ENCODE assay signal across 8 cellular contexts in the genomic region with DNA sequence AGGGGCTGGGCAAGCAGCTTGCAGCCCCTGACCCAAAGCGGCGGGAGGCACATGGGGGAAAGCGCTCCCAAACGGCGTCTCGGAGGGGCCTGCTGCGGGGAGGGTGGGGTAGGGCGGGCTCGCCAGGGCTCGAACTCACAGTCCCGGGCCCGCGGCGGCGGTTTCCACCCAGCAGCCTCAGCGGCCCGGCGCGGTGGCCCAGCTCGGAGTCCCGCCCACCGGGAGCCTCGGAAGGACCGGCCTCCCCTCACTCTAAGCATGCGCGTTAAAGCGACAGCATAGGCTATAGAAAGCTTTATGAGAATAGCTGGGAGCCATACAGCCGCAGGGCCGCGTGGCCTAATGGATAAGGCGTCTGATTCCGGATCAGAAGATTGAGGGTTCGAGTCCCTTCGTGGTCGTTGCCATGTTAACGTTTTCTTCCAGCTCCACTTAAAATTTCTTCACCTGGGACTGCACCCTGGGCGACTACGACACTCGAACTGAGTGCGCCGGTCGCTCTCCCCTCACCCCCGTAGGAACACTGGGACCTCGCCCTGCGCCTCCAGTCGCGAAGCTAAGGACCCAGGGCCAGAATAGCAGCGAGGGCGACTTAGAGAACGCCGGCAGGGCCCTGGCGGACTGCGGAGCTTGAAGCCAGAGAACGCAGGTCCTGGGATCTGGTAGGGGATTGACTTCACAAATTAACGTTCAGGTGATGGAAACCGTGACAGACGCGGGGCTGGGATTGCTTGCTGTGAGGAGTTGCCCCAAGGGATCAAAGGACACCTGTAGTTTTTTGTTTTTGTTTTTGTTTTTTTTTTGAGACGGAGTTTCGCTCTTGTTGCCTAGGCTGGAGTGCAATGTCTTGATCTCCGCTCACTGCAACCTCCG. TPM values are rescaled to one million over a fixed set of nuclear protein-coding genes. Genes with fewer than 3 reads are reported as not detected.
DNase-seq lines count a peak whose midpoint lies in the region; ATAC-seq and TF ChIP-seq lines count a peak whose summit lies in the region.

No MANE protein-coding gene starts in this region.

- TF ChIP-seq POLR2A in prostate gland (IDR thresholded peaks at IDR 0.05), result peak; percentile 38

- peak; percentile 64 for ATAC-seq in HG02852 (IDR thresholded peaks at IDR 0.05; ENCODE audit: unreplicated experiment)
- ATAC-seq in T-cell (replicated peaks in 1 of 4), result peak; percentile 84 to 88 (median 88)

- POLR2A ChIA-PET in T-cell (lab: Charles Lee), result interaction anchor here in 1 of 2 donors (1.1 kb wide), 1 partner anchor 15 kb away, joined by 5 read pairs; a partner anchor contains a TSS

- TF ChIP-seq CTCF in GM13976 (IDR thresholded peaks at IDR 0.05; ENCODE audit: borderline replicate concordance, control extremely low read depth, extremely low read depth, insufficient read depth, missing control alignments) (no peak), left ventricle myocardium inferior (IDR thresholded peaks at IDR 0.05; ENCODE audit: borderline replicate concordance) (no peak), prostate gland (IDR thresholded peaks at IDR 0.05) (peak in 1 of 4 experiments; percentile 3)

- peak overlapping the region; percentile 71 for H3K4me3 ChIP-seq in left ventricle myocardium inferior
- H3K4me3 ChIP-seq in prostate gland, result peak overlapping the region; percentile 58 to 65

- H3K27me3 ChIP-seq in left ventricle myocardium inferior (ENCODE audit: low read depth), result no peaks in the 10 kb centered on the region
- no peaks in the 10 kb centered on the region for H3K27me3 ChIP-seq in prostate gland (replicated peaks; ENCODE audit: insufficient read depth)

- CTCF ChIA-PET in T-cell (lab: Charles Lee), result interaction anchor here in 1 of 2 donors (0.6 to 1.8 kb wide), 12 partner anchors 8 to 292 kb away, joined by 3 to 14 read pairs (median 4); a partner anchor contains a TSS

- H3K36me3 ChIP-seq in left ventricle myocardium inferior (no peaks in the 10 kb centered on the region), prostate gland (no peaks in the 10 kb centered on the region)

- no peaks in the 10 kb centered on the region for H3K36me3 Mint-ChIP-seq in T-cell

- in situ Hi-C loops in GM13976 (cut with MboI; ENCODE audit: low sequenced_read_pairs, unreplicated experiment), result no loop called here

- H3K27ac Mint-ChIP-seq in T-cell, result peak overlapping the region; percentile 87 to 90

- H3K4me3 Mint-ChIP-seq in T-cell, result peak overlapping the region; percentile 85 to 93 (median 86)

- H3K9me3 ChIP-seq in left ventricle myocardium inferior (replicated peaks), result peaks cover 14% of the 10 kb centered on the region
- H3K9me3 ChIP-seq in prostate gland, result no peaks in the 10 kb centered on the region

- DNase-seq in GM13976 (ENCODE audit: low spot score) (peak; percentile 98), NCI-H1436 treated with DMSO at 0.1 percent for 48 hours (lab: John Stamatoyannopoulos, UW) (peak; percentile 74), T-cell (peak; percentile 88 to 100 (median 94)), amniotic epithelial cell (ENCODE audit: low read depth) (peak; percentile 88), left ventricle myocardium inferior (peak; percentile 95), prostate gland (ENCODE audit: low spot score) (peak; percentile 96), ureter (ENCODE audit: low spot score) (peak; percentile 98)

- H3K4me1 ChIP-seq in left ventricle myocardium inferior (peaks cover 36% of the 10 kb centered on the region), prostate gland (replicated peaks) (peaks cover 6% of the 10 kb centered on the region)

- H3K4me1 Mint-ChIP-seq in T-cell, result peaks cover 20 to 27% (median 22%) of the 10 kb centered on the region in 3 donors

- H3K27me3 Mint-ChIP-seq in T-cell, result peaks cover 0 to 5% of the 10 kb centered on the region in 2 donors

- peak overlapping the region; percentile 90 for H3K27ac ChIP-seq in left ventricle myocardium inferior (replicated peaks)
- H3K27ac ChIP-seq in prostate gland, result peak overlapping the region; percentile 84 to 89

- peaks cover 0 to 17% (median 2%) of the 10 kb centered on the region in 3 donors for H3K9me3 Mint-ChIP-seq in T-cell

- 2% methylated on average over 62 of the region's 62 CpGs for WGBS in prostate gland

- intact Hi-C loops in left ventricle myocardium inferior (cut with micrococcal nuclease) (no loop called here), prostate gland (cut with DNase I) (loop anchor here (10.0 kb wide), 1 partner anchor 114 kb away; no protein-coding TSS in a partner anchor)

RNA-seq across cellular contexts. Expression of a gene that starts 15.8 kb away (rescaled TPM):
- 10 to 100 TPM in 3 of 5 donors, 1 to 10 TPM in 2; 3.1 to 16.9 (median 12.8) TPM for total RNA-seq in T-cell
- 6.2 TPM for total RNA-seq in left ventricle myocardium inferior
- 10 to 100 TPM; 18.4 to 28.1 TPM for total RNA-seq in prostate gland
- total RNA-seq in ureter, result 12.6 TPM

RNA-seq across cellular contexts. Expression of a gene that starts 37.4 kb away (rescaled TPM):
- not detected for total RNA-seq in T-cell
- not detected for total RNA-seq in left ventricle myocardium inferior
- not detected for total RNA-seq in prostate gland
- not detected for total RNA-seq in ureter

RNA-seq across cellular contexts. Expression of a gene that starts 38.2 kb away (rescaled TPM):
- under 1 TPM in 1 of 5 donors, not detected in 4; 0.38 TPM for total RNA-seq in T-cell
- 8.0 TPM for total RNA-seq in left ventricle myocardium inferior
- total RNA-seq in prostate gland, result 10 to 100 TPM; 20.9 to 27.0 TPM
- 8.2 TPM for total RNA-seq in ureter

RNA-seq across cellular contexts. Expression of a gene that starts 51.5 kb away (rescaled TPM):
- total RNA-seq in T-cell (under 1 TPM in 4 of 5 donors, not detected in 1; 0.19 to 0.64 (median 0.39) TPM), left ventricle myocardium inferior (not detected), prostate gland (under 1 TPM in 1 of 2 donors, not detected in 1; 0.57 TPM), ureter (not detected)

Comparison
In these comparisons a context has a peak if more than half of its experiments do, and no peak if none do; other contexts are left out.
1. Peak in every context shown above with its lines: DNase-seq, ATAC-seq, H3K4me3 ChIP-seq and H3K27ac ChIP-seq.